Comparison of ENCODE assay signal across 23 cellular contexts in genomic region chr2:233334915-233335314, GRCh38. TPM values are rescaled to one million over a fixed set of nuclear protein-coding genes. Genes with fewer than 3 reads are reported as not detected.
A peak's percentile ranks its signal among the peaks of the same experiment; 100 is the strongest.
DNase-seq lines count a peak whose midpoint lies in the region; ATAC-seq and TF ChIP-seq lines count a peak whose summit lies in the region.
"Had no signal": no experiment of that assay in that cellular context is flagged by ENCODE, and none has a peak within 500 bp of the region (broad histone marks: within the 10 kb centered on the region; RNA-seq: fewer than 3 reads in every experiment).

No MANE protein-coding gene starts in this region.

- H3K9me3 ChIP-seq in T-helper 17 cell (ENCODE audit: control insufficient read depth, low read length, poor library complexity, severe bottlenecking) (no peaks in the 10 kb centered on the region), osteoblast (ENCODE audit: low read depth, low read length) (no peaks in the 10 kb centered on the region), smooth muscle cell (replicated peaks; ENCODE audit: low read depth) (no peaks in the 10 kb centered on the region)
- H3K9me3 ChIP-seq: Peyer's patch had no signal

- no peak for DNase-seq in activated T-cell treated with anti-CD3 and anti-CD28 coated beads, Interleukin-2, amount 50 U/mL, for 24 hours
- no peak for DNase-seq in activated T-cell treated with anti-CD3 and anti-CD28 coated beads, Interleukin-2, amount 50 U/mL, for 4 hours
- DNase-seq in T-helper 17 cell: no peak
- no peak for DNase-seq in immature natural killer cell
- DNase-seq in osteoblast (ENCODE audit: insufficient read length, low spot score, missing footprints): peak; percentile 1
- DNase-seq in smooth muscle cell (lab: John Stamatoyannopoulos, UW; ENCODE audit: unreplicated experiment): no peak
- no peak for DNase-seq in activated effector memory CD4-positive, alpha-beta T cell treated with Interleukin-2 at 50 U/mL for 16 hours
- DNase-seq: 8988T; EL; GF-D8; NCI-H1092 treated with DMSO at 0.1 percent for 48 hours; NCI-H1436 treated with DMSO at 0.1 percent for 48 hours; NCI-H1930; NCI-H510A treated with DMSO at 0.1 percent for 48 hours; NCI-H748 treated with DMSO at 0.1 percent for 48 hours; NK-92 treated with Interleukin-12 subunit alpha and Interleukin-12 subunit beta, amount 100 ng/mL, for 24 hours; Peyer's patch had no signal

- H3K9me3 Mint-ChIP-seq in activated T-cell treated with anti-CD3 and anti-CD28 coated beads, Interleukin-2, amount 50 U/mL, for 24 hours: no peaks in the 10 kb centered on the region
- H3K9me3 Mint-ChIP-seq in activated T-cell treated with anti-CD3 and anti-CD28 coated beads, Interleukin-2, amount 50 U/mL, for 4 hours: no peaks in the 10 kb centered on the region
- no peaks in the 10 kb centered on the region for H3K9me3 Mint-ChIP-seq in immature natural killer cell

- H3K4me3 ChIP-seq in osteoblast (ENCODE audit: insufficient read depth, low read length): no peak overlapping the region
- no peak overlapping the region for H3K4me3 ChIP-seq in smooth muscle cell
- H3K4me3 ChIP-seq: Peyer's patch had no signal

- H3K4me3 Mint-ChIP-seq in activated T-cell treated with anti-CD3 and anti-CD28 coated beads, Interleukin-2, amount 50 U/mL, for 24 hours: no peak overlapping the region
- no peak overlapping the region for H3K4me3 Mint-ChIP-seq in activated T-cell treated with anti-CD3 and anti-CD28 coated beads, Interleukin-2, amount 50 U/mL, for 4 hours
- no peak overlapping the region for H3K4me3 Mint-ChIP-seq in T-helper 17 cell
- H3K4me3 Mint-ChIP-seq in immature natural killer cell: peak overlapping the region in 4 of 5 donors; percentile 25 to 57 (median 46)
- H3K4me3 Mint-ChIP-seq: CD14-positive monocyte had no signal

- H2AFZ ChIP-seq in osteoblast (ENCODE audit: low read length): no peak overlapping the region
- H2AFZ ChIP-seq in smooth muscle cell (ENCODE audit: low read depth): no peak overlapping the region

- peak overlapping the region; percentile 20 for H3K27ac Mint-ChIP-seq in activated T-cell treated with anti-CD3 and anti-CD28 coated beads, Interleukin-2, amount 50 U/mL, for 24 hours
- H3K27ac Mint-ChIP-seq in T-helper 17 cell: peak overlapping the region; percentile 91
- peak overlapping the region; percentile 50 to 100 (median 82) for H3K27ac Mint-ChIP-seq in immature natural killer cell

- no peaks in the 10 kb centered on the region for H3K4me1 ChIP-seq in osteoblast (ENCODE audit: insufficient read depth, low read length)
- peaks cover 2% of the 10 kb centered on the region for H3K4me1 ChIP-seq in smooth muscle cell (ENCODE audit: low read depth)

- H3K36me3 Mint-ChIP-seq in activated T-cell treated with anti-CD3 and anti-CD28 coated beads, Interleukin-2, amount 50 U/mL, for 24 hours (ENCODE audit: low read depth): no peaks in the 10 kb centered on the region
- no peaks in the 10 kb centered on the region for H3K36me3 Mint-ChIP-seq in activated T-cell treated with anti-CD3 and anti-CD28 coated beads, Interleukin-2, amount 50 U/mL, for 4 hours (ENCODE audit: insufficient read depth)
- H3K36me3 Mint-ChIP-seq in T-helper 17 cell (ENCODE audit: low read depth): no peaks in the 10 kb centered on the region
- peaks cover 0 to 3% (median 0%) of the 10 kb centered on the region in 3 donors for H3K36me3 Mint-ChIP-seq in immature natural killer cell

- no peak for ATAC-seq in activated T-cell treated with anti-CD3 and anti-CD28 coated beads, Interleukin-2, amount 50 U/mL, for 4 hours
- ATAC-seq in T-helper 17 cell: no peak
- ATAC-seq in HG03095 (IDR thresholded peaks at IDR 0.05; ENCODE audit: unreplicated experiment): no peak
- ATAC-seq: HepG2 had no signal

- H3K27ac ChIP-seq in osteoblast (ENCODE audit: low read depth, low read length) (no peak overlapping the region), smooth muscle cell (ENCODE audit: low read depth) (no peak overlapping the region)
- H3K27ac ChIP-seq: KMS-11, Peyer's patch had no signal

- H3K27me3 ChIP-seq in osteoblast (ENCODE audit: insufficient read depth, low read length): peaks cover 20% of the 10 kb centered on the region
- no peaks in the 10 kb centered on the region for H3K27me3 ChIP-seq in smooth muscle cell (ENCODE audit: low read depth)
- H3K27me3 ChIP-seq: Peyer's patch had no signal

- H3F3A ChIP-seq in smooth muscle cell (ENCODE audit: low read depth): no peaks in the 10 kb centered on the region

- TF ChIP-seq CTCF in osteoblast (IDR thresholded peaks at IDR 0.05; ENCODE audit: extremely low read depth, low read depth, low read length) (no peak), smooth muscle cell (IDR thresholded peaks at IDR 0.05; ENCODE audit: borderline replicate concordance, insufficient read depth, poor library complexity, severe bottlenecking) (no peak)

- WGBS in smooth muscle cell (ENCODE audit: low lambda C conversion rate): 98% methylated on average over 11 of the region's 11 CpGs

- H3K79me2 ChIP-seq in osteoblast (ENCODE audit: insufficient read depth, low read length): no peaks in the 10 kb centered on the region
- H3K79me2 ChIP-seq in smooth muscle cell (ENCODE audit: low read depth): no peaks in the 10 kb centered on the region

- H3K4me1 Mint-ChIP-seq in activated T-cell treated with anti-CD3 and anti-CD28 coated beads, Interleukin-2, amount 50 U/mL, for 24 hours (ENCODE audit: low read depth): peaks cover 41% of the 10 kb centered on the region
- peaks cover 45% of the 10 kb centered on the region for H3K4me1 Mint-ChIP-seq in activated T-cell treated with anti-CD3 and anti-CD28 coated beads, Interleukin-2, amount 50 U/mL, for 4 hours (ENCODE audit: low read depth)
- H3K4me1 Mint-ChIP-seq in T-helper 17 cell: peaks cover 40% of the 10 kb centered on the region
- peaks cover 51 to 57% of the 10 kb centered on the region in 2 donors for H3K4me1 Mint-ChIP-seq in immature natural killer cell

- H3K36me3 ChIP-seq in osteoblast (ENCODE audit: insufficient read depth, low read length) (no peaks in the 10 kb centered on the region), smooth muscle cell (ENCODE audit: low read depth) (no peaks in the 10 kb centered on the region)
- H3K36me3 ChIP-seq: Peyer's patch had no signal

- H3K9ac ChIP-seq in smooth muscle cell (ENCODE audit: low read depth): no peak overlapping the region
- H3K9ac ChIP-seq: KMS-11 had no signal

- H3K4me2 ChIP-seq in osteoblast (ENCODE audit: insufficient read depth, low read length) (no peak overlapping the region), smooth muscle cell (no peak overlapping the region)
- H3K4me2 ChIP-seq: KMS-11 had no signal

- H3K27me3 Mint-ChIP-seq in activated T-cell treated with anti-CD3 and anti-CD28 coated beads, Interleukin-2, amount 50 U/mL, for 24 hours: no peaks in the 10 kb centered on the region
- H3K27me3 Mint-ChIP-seq in activated T-cell treated with anti-CD3 and anti-CD28 coated beads, Interleukin-2, amount 50 U/mL, for 4 hours (ENCODE audit: low read depth): no peaks in the 10 kb centered on the region
- H3K27me3 Mint-ChIP-seq in T-helper 17 cell (no peaks in the 10 kb centered on the region), immature natural killer cell (ENCODE audit: low read depth in 3 of 3) (peaks cover 6 to 9% (median 9%) of the 10 kb centered on the region in 3 donors)

- H4K20me1 ChIP-seq in osteoblast (ENCODE audit: insufficient read depth, low read length) (no peaks in the 10 kb centered on the region), smooth muscle cell (ENCODE audit: low read depth) (no peaks in the 10 kb centered on the region)

RNA-seq across cellular contexts. Expression of gene DGKD, which starts 19.4 kb away (rescaled TPM):
- total RNA-seq in activated T-cell treated with anti-CD3 and anti-CD28 coated beads, Interleukin-2, amount 50 U/mL, for 4 hours: 10 to 100 TPM; 38.8 to 44.9 (median 39.3) TPM
- total RNA-seq in T-helper 17 cell (100 to 1,000 TPM; 148 to 170 TPM), osteoblast (6.5 TPM in 2 replicates), smooth muscle cell (10.6 and 12.2 TPM in 2 replicates)
- polyA plus RNA-seq in immature natural killer cell (10 to 100 TPM; 15.9 to 60.6 (median 21.3) TPM), smooth muscle cell (14.2 and 19.4 TPM in 2 replicates)

RNA-seq across cellular contexts. Expression of gene SAG, which starts 27.3 kb away (rescaled TPM):
- total RNA-seq in activated T-cell treated with anti-CD3 and anti-CD28 coated beads, Interleukin-2, amount 50 U/mL, for 4 hours: not detected
- total RNA-seq in T-helper 17 cell: under 1 TPM; 0.10 to 0.25 TPM
- polyA plus RNA-seq in immature natural killer cell: not detected
- not detected in 2 replicates for total RNA-seq in osteoblast
- total RNA-seq in smooth muscle cell: not detected in 2 replicates
- polyA plus RNA-seq in smooth muscle cell: not detected in 2 replicates
- total RNA-seq: H4, HepG2, HT-29, Peyer's patch had no signal
- polyA plus RNA-seq: HepG2 had no signal

Comparison
In these comparisons a context has a peak if more than half of its experiments do, and no peak if none do; other contexts are left out.
1. H3K27ac Mint-ChIP-seq: peak in every context shown above with its lines; median percentile 91 in T-helper 17 cell; 82 in immature natural killer cell; 20 in activated T-cell treated with anti-CD3 and anti-CD28 coated beads, Interleukin-2, amount 50 U/mL, for 24 hours.
2. H3K4me3 Mint-ChIP-seq: peak in immature natural killer cell (4 of 5); none in activated T-cell treated with anti-CD3 and anti-CD28 coated beads, Interleukin-2, amount 50 U/mL, for 24 hours (single experiment), activated T-cell treated with anti-CD3 and anti-CD28 coated beads, Interleukin-2, amount 50 U/mL, for 4 hours (single experiment) and T-helper 17 cell (single experiment).